ENCODE assay signal across 8 cellular contexts in genomic region chr2:160703648-160704585, GRCh38.
DNase-seq lines count a peak whose midpoint lies in the region; ATAC-seq, FAIRE-seq and TF ChIP-seq lines count a peak whose summit lies in the region.

No MANE protein-coding gene starts in this region.

- 44 to 47% methylated on average over 8 of the region's 8 CpGs for WGBS in heart right ventricle, 2 donors

- H3K27me3 ChIP-seq in heart right ventricle, result no peaks in the 10 kb centered on the region
- no peaks in the 10 kb centered on the region for H3K27me3 ChIP-seq in left ventricle myocardium inferior (ENCODE audit: low read depth)

- TF ChIP-seq CTCF in heart right ventricle (IDR thresholded peaks at IDR 0.05), result no peak
- no peak for TF ChIP-seq CTCF in left ventricle myocardium inferior (IDR thresholded peaks at IDR 0.05; ENCODE audit: borderline replicate concordance)
- no peak for TF ChIP-seq CTCF in D721Med (IDR thresholded peaks at IDR 0.05; ENCODE audit: insufficient read depth, missing control alignments)

- H3K9me3 ChIP-seq in heart right ventricle, result peaks cover 0 to 23% (median 0%) of the 10 kb centered on the region in 11 donors
- peaks cover 15% of the 10 kb centered on the region for H3K9me3 ChIP-seq in left ventricle myocardium inferior (replicated peaks)

- H3K4me3 ChIP-seq in heart right ventricle (no peak overlapping the region), left ventricle myocardium inferior (no peak overlapping the region)

- intact Hi-C loops in heart right ventricle (cut with DNase I), result no loop called here
- intact Hi-C loops in left ventricle myocardium inferior (cut with micrococcal nuclease), result no loop called here

- no peak for FAIRE-seq in D721Med (lab: Jason Lieb, UNC)

- no peak for TF ChIP-seq POLR2A in erythroblast (IDR thresholded peaks at IDR 0.05; ENCODE audit: low read length)

- H3K36me3 ChIP-seq in heart right ventricle (no peaks in the 10 kb centered on the region), left ventricle myocardium inferior (no peaks in the 10 kb centered on the region)

- H3K4me1 ChIP-seq in heart right ventricle (peaks cover 0 to 13% (median 0%) of the 10 kb centered on the region in 9 donors), left ventricle myocardium inferior (peaks cover 8% of the 10 kb centered on the region)

- ATAC-seq in heart right ventricle, result peak in 5 of 8 donors; percentile 22 to 70 (median 52)
- ATAC-seq in HG02970 (IDR thresholded peaks at IDR 0.05; ENCODE audit: low FRiP score, unreplicated experiment), result peak; percentile 77

- peak overlapping the region in 1 of 10 donors; percentile 36 for H3K27ac ChIP-seq in heart right ventricle
- no peak overlapping the region for H3K27ac ChIP-seq in left ventricle myocardium inferior (replicated peaks)
- no peak overlapping the region for H3K27ac ChIP-seq in caudate nucleus (ENCODE audit: low read depth, low read length)

- DNase-seq in heart right ventricle (peak in 1 of 2 donors; percentile 23), left ventricle myocardium inferior (no peak), NCI-H69 (lab: John Stamatoyannopoulos, UW) (peak; percentile 1), fibroblast of peridontal ligament (ENCODE audit: extremely low read depth) (peak; percentile 22), D721Med (ENCODE audit: insufficient read length, low spot score) (no peak), erythroblast (lab: John Stamatoyannopoulos, UW) (no peak), caudate nucleus (lab: John Stamatoyannopoulos, UW) (no peak)

Comparison
In these comparisons a context has a peak if more than half of its experiments do, and no peak if none do; other contexts are left out.
1. DNase-seq: peak in NCI-H69 (single experiment) and fibroblast of peridontal ligament (single experiment); none in left ventricle myocardium inferior (single experiment), D721Med (single experiment), erythroblast (0 of 2) and caudate nucleus (0 of 61).